Comparison of ENCODE assay signal across 8 cellular contexts in genomic region chrX:69158166-69159040, GRCh38.
DNase-seq lines count a peak whose midpoint lies in the region; ATAC-seq and TF ChIP-seq lines count a peak whose summit lies in the region.

No MANE protein-coding gene starts in this region.

- peak; percentile 86 for ATAC-seq in GM21526 (IDR thresholded peaks at IDR 0.05; ENCODE audit: low FRiP score, unreplicated experiment)
- ATAC-seq in memory B cell (ENCODE audit: low read depth): peak; percentile 63

- peak; percentile 74 for TF ChIP-seq CTCF in choroid plexus epithelial cell (conservative IDR thresholded peaks at IDR 0.05; ENCODE audit: low read depth, low read length)

- no peaks in the 10 kb centered on the region for H3K9me3 Mint-ChIP-seq in memory B cell

- no peak overlapping the region for H3K4me3 ChIP-seq in choroid plexus epithelial cell (ENCODE audit: low read depth, low read length)

- no peak overlapping the region for H3K27ac Mint-ChIP-seq in memory B cell

- DNase-seq in NCI-H2196 (lab: John Stamatoyannopoulos, UW; ENCODE audit: unreplicated experiment) (peak; percentile 55), NCI-H2196 treated with DMSO at 0.1 percent for 48 hours (lab: John Stamatoyannopoulos, UW; ENCODE audit: unreplicated experiment) (no peak), HPDE6-E6E7 (ENCODE audit: extremely low spot score) (peak; percentile 39), RKO (ENCODE audit: low spot score) (peak; percentile 58), choroid plexus epithelial cell (ENCODE audit: low read depth) (peak; percentile 88), memory B cell (ENCODE audit: low spot score in 2 of 2) (no peak), midbrain (lab: John Stamatoyannopoulos, UW) (no peak)

- peaks cover 7% of the 10 kb centered on the region for H3K4me1 Mint-ChIP-seq in memory B cell

- H3K36me3 Mint-ChIP-seq in memory B cell: peaks cover 7% of the 10 kb centered on the region

- no peaks in the 10 kb centered on the region for H3K27me3 Mint-ChIP-seq in memory B cell

- H3K4me3 Mint-ChIP-seq in memory B cell: no peak overlapping the region

Comparison
In these comparisons a context has a peak if more than half of its experiments do, and no peak if none do; other contexts are left out.
1. DNase-seq: peak in NCI-H2196 (single experiment), HPDE6-E6E7 (single experiment), RKO (single experiment) and choroid plexus epithelial cell (single experiment); none in NCI-H2196 treated with DMSO at 0.1 percent for 48 hours (single experiment), memory B cell (0 of 2) and midbrain (single experiment).